Comparison of ENCODE assay signal across 33 cellular contexts in the genomic region with DNA sequence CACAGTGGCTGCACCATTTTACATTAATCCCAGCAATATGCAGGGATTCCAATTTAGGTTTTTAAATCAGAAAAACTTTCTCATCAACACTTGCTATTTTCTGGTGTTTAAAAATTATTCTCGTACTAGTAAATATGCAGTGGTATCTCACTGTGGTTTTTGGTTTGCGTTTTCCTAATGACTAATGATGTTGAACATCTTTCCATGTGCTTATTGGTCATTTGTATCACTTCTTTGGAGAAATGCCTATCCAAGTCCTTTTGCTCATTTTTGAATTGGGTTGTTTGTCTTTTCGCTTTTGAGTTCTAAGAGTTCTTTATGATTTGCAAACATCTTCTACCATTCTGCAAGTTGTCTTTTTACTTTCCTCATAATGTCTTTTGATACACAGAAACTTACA.
"Had no signal": no experiment of that assay in that cellular context is flagged by ENCODE, and none has a peak within 500 bp of the region (broad histone marks: within the 10 kb centered on the region; RNA-seq: fewer than 3 reads in every experiment).

No MANE protein-coding gene starts in this region.

- H3K27me3 ChIP-seq: adrenal gland, breast epithelium, left lung, right lobe of liver, testis, uterus had no signal

- H3K9me3 ChIP-seq: adrenal gland, breast epithelium, heart right ventricle, left lung, lower lobe of right lung, mucosa of descending colon, right lobe of liver, testis, uterus had no signal

- FAIRE-seq: islet of Langerhans, TTC549 had no signal

- H3K4me1 Mint-ChIP-seq: central memory CD8-positive, alpha-beta T cell had no signal

- ATAC-seq: foreskin keratinocyte; heart right ventricle; left lung; lower lobe of right lung; mucosa of descending colon; natural killer cell treated with Interleukin-12 subunit alpha and Interleukin-12 subunit beta and Interleukin-15 and Interleukin-18, amount 100 ng/mL, for 72 hours; right lobe of liver; stimulated activated naive CD8-positive, alpha-beta T cell treated with anti-CD3 and anti-CD28 coated beads, Interleukin-15, Interleukin-2, amounts not matched to agents 100 U/mL and 50 U/mL, for 24 hours had no signal

- H3K36me3 ChIP-seq: adrenal gland, breast epithelium, heart right ventricle, left lung, lower lobe of right lung, right lobe of liver, uterus, WERI-Rb-1 had no signal

- H3K4me1 ChIP-seq: breast epithelium, foreskin keratinocyte, uterus had no signal

- H3K27ac ChIP-seq: adrenal gland, breast epithelium, foreskin keratinocyte, heart right ventricle, left lung, lower lobe of right lung, right lobe of liver, skin epidermis, testis, uterus, WERI-Rb-1 had no signal

- H3K9me3 Mint-ChIP-seq: activated CD4-positive, alpha-beta memory T cell treated with anti-CD3 and anti-CD28 coated beads for 36 hours; activated CD4-positive, alpha-beta T cell treated with anti-CD3 and anti-CD28 coated beads, Interleukin-2, amount 10 ng/mL, durations not matched to agents 24 days and 14 days; activated naive CD4-positive, alpha-beta T cell treated with anti-CD3 and anti-CD28 coated beads for 36 hours; activated naive CD8-positive, alpha-beta T cell treated with anti-CD3 and anti-CD28 coated beads for 36 hours; activated T-helper 1 cell treated with anti-CD3 and anti-CD28 coated beads, Interleukin-12 subunit alpha, Interleukin-12 subunit beta, Interleukin-2, Interleukin-4 antibody, amounts not matched to agents 30 ng/mL and 10 ng/mL and 1 ng/mL, durations not matched to agents 14 hours and 24 hours and 36 hours; central memory CD8-positive, alpha-beta T cell; dendritic cell treated with granulocyte-macrophage colony-stimulating factor and Interleukin-4, amounts not matched to agents 40 ng/mL and 50 ng/mL, for 4 days; natural killer cell treated with Interleukin-12 subunit alpha and Interleukin-12 subunit beta and Interleukin-15 and Interleukin-18, amount 100 ng/mL, for 72 hours; T-helper 1 cell treated with Interleukin-12 subunit alpha and Interleukin-12 subunit beta and Interleukin-4 antibody, amounts not matched to agents 30 μg/mL and 1 μg/mL, for 36 hours had no signal

- H3K4me3 ChIP-seq: adrenal gland, breast epithelium, heart right ventricle, left lung, lower lobe of right lung, mucosa of descending colon, right lobe of liver, skin epidermis, testis, uterus had no signal

- H3K36me3 Mint-ChIP-seq: activated CD4-positive, alpha-beta memory T cell treated with anti-CD3 and anti-CD28 coated beads for 36 hours; activated naive CD8-positive, alpha-beta T cell treated with anti-CD3 and anti-CD28 coated beads for 36 hours; natural killer cell treated with Interleukin-12 subunit alpha and Interleukin-12 subunit beta and Interleukin-15 and Interleukin-18, amount 100 ng/mL, for 72 hours had no signal

- DNase-seq: activated CD4-positive, alpha-beta memory T cell treated with anti-CD3 and anti-CD28 coated beads for 36 hours; activated CD4-positive, alpha-beta T cell treated with anti-CD3 and anti-CD28 coated beads, Interleukin-2, amount 10 ng/mL, durations not matched to agents 24 days and 14 days; activated CD4-positive, CD25-positive, alpha-beta regulatory T cell treated with anti-CD3 and anti-CD28 coated beads, Interleukin-2, amount 50 U/mL, for 72 hours; activated CD8-positive, alpha-beta memory T cell treated with anti-CD3 and anti-CD28 coated beads, Interleukin-2, amount 50 U/mL, for 4 hours; activated effector memory CD4-positive, alpha-beta T cell treated with anti-CD3 and anti-CD28 coated beads, Interleukin-2, amount 50 U/mL, for 16 hours; activated naive CD4-positive, alpha-beta T cell treated with anti-CD3 and anti-CD28 coated beads for 36 hours; activated naive CD8-positive, alpha-beta T cell treated with anti-CD3 and anti-CD28 coated beads for 36 hours; activated T-cell treated with anti-CD3 and anti-CD28 coated beads, Interleukin-2, amount 50 U/mL, for 1 hour; adrenal gland; foreskin keratinocyte; heart right ventricle; left lung; lower lobe of right lung; mesendoderm; mucosa of descending colon; right lobe of liver; stimulated activated CD4-positive, alpha-beta T cell treated with anti-CD3 and anti-CD28 coated beads, Interleukin-12 subunit alpha, Interleukin-12 subunit beta, amount 100 ng/mL, for 4 hours; stimulated activated CD4-positive, alpha-beta T cell treated with anti-CD3 and anti-CD28 coated beads, Interleukin-4, amount 100 ng/mL, for 1 hour; stimulated activated naive CD8-positive, alpha-beta T cell treated with anti-CD3 and anti-CD28 coated beads, Interleukin-15, Interleukin-2, amounts not matched to agents 100 U/mL and 50 U/mL, for 24 hours; T-helper 9 cell; testis; trophoblast cell; uterus; WERI-Rb-1 had no signal

- H3K4me3 Mint-ChIP-seq: activated CD4-positive, alpha-beta memory T cell treated with anti-CD3 and anti-CD28 coated beads for 36 hours; activated CD4-positive, alpha-beta T cell treated with anti-CD3 and anti-CD28 coated beads, Interleukin-2, amount 10 ng/mL, durations not matched to agents 24 days and 14 days; activated naive CD4-positive, alpha-beta T cell treated with anti-CD3 and anti-CD28 coated beads for 36 hours; activated naive CD8-positive, alpha-beta T cell treated with anti-CD3 and anti-CD28 coated beads for 36 hours; activated T-helper 1 cell treated with anti-CD3 and anti-CD28 coated beads, Interleukin-12 subunit alpha, Interleukin-12 subunit beta, Interleukin-2, Interleukin-4 antibody, amounts not matched to agents 30 ng/mL and 10 ng/mL and 1 ng/mL, durations not matched to agents 14 hours and 24 hours and 36 hours; central memory CD8-positive, alpha-beta T cell; dendritic cell treated with granulocyte-macrophage colony-stimulating factor and Interleukin-4, amounts not matched to agents 40 ng/mL and 50 ng/mL, for 4 days; natural killer cell treated with Interleukin-12 subunit alpha and Interleukin-12 subunit beta and Interleukin-15 and Interleukin-18, amount 100 ng/mL, for 72 hours; T-helper 1 cell treated with Interleukin-12 subunit alpha and Interleukin-12 subunit beta and Interleukin-4 antibody, amounts not matched to agents 30 μg/mL and 1 μg/mL, for 36 hours had no signal

- H3K27ac Mint-ChIP-seq: activated CD4-positive, alpha-beta memory T cell treated with anti-CD3 and anti-CD28 coated beads for 36 hours; activated CD4-positive, alpha-beta T cell treated with anti-CD3 and anti-CD28 coated beads, Interleukin-2, amount 10 ng/mL, durations not matched to agents 24 days and 14 days; activated naive CD4-positive, alpha-beta T cell treated with anti-CD3 and anti-CD28 coated beads for 36 hours; activated naive CD8-positive, alpha-beta T cell treated with anti-CD3 and anti-CD28 coated beads for 36 hours; activated T-helper 1 cell treated with anti-CD3 and anti-CD28 coated beads, Interleukin-12 subunit alpha, Interleukin-12 subunit beta, Interleukin-2, Interleukin-4 antibody, amounts not matched to agents 30 ng/mL and 10 ng/mL and 1 ng/mL, durations not matched to agents 14 hours and 24 hours and 36 hours; dendritic cell treated with granulocyte-macrophage colony-stimulating factor and Interleukin-4, amounts not matched to agents 40 ng/mL and 50 ng/mL, for 4 days; natural killer cell treated with Interleukin-12 subunit alpha and Interleukin-12 subunit beta and Interleukin-15 and Interleukin-18, amount 100 ng/mL, for 72 hours; T-helper 1 cell treated with Interleukin-12 subunit alpha and Interleukin-12 subunit beta and Interleukin-4 antibody, amounts not matched to agents 30 μg/mL and 1 μg/mL, for 36 hours had no signal
